Comparison of ENCODE assay signal across 8 cellular contexts in genomic region chr22:25085930-25086901, GRCh38.
DNase-seq lines count a peak whose midpoint lies in the region; ATAC-seq and TF ChIP-seq lines count a peak whose summit lies in the region.

No MANE protein-coding gene starts in this region.

- H3K27me3 Mint-ChIP-seq in activated naive CD4-positive, alpha-beta T cell treated with anti-CD3 and anti-CD28 coated beads for 36 hours (ENCODE audit: low read depth), result no peaks in the 10 kb centered on the region
- no peaks in the 10 kb centered on the region for H3K27me3 Mint-ChIP-seq in chondrocyte (ENCODE audit: low read depth)
- no peaks in the 10 kb centered on the region for H3K27me3 Mint-ChIP-seq in stimulated activated memory B cell treated with anti-CD40 and anti-IgM and Interleukin-4, amounts not matched to agents 10 μg/mL and 1 μg/mL and 100 μg/mL, for 72 hours

- CTCF ChIA-PET in activated naive CD4-positive, alpha-beta T cell treated with anti-CD3 and anti-CD28 coated beads for 36 hours (lab: Charles Lee), result interaction anchor here (0.8 to 2.0 kb wide), 5 partner anchors 10 to 85 kb away, joined by 3 to 10 read pairs (median 3); no protein-coding TSS in a partner anchor

- no peaks in the 10 kb centered on the region for H3K9me3 Mint-ChIP-seq in activated naive CD4-positive, alpha-beta T cell treated with anti-CD3 and anti-CD28 coated beads for 36 hours
- no peaks in the 10 kb centered on the region for H3K9me3 Mint-ChIP-seq in chondrocyte (ENCODE audit: low read depth)
- no peaks in the 10 kb centered on the region for H3K9me3 Mint-ChIP-seq in stimulated activated memory B cell treated with anti-CD40 and anti-IgM and Interleukin-4, amounts not matched to agents 10 μg/mL and 1 μg/mL and 100 μg/mL, for 72 hours

- TF ChIP-seq CTCF in chondrocyte (IDR thresholded peaks at IDR 0.05), result no peak

- no peak overlapping the region for H3K4me3 Mint-ChIP-seq in activated naive CD4-positive, alpha-beta T cell treated with anti-CD3 and anti-CD28 coated beads for 36 hours
- H3K4me3 Mint-ChIP-seq in chondrocyte (ENCODE audit: unreplicated experiment), result no peak overlapping the region
- H3K4me3 Mint-ChIP-seq in stimulated activated memory B cell treated with anti-CD40 and anti-IgM and Interleukin-4, amounts not matched to agents 10 μg/mL and 1 μg/mL and 100 μg/mL, for 72 hours, result no peak overlapping the region

- peaks cover 45% of the 10 kb centered on the region for H3K4me1 Mint-ChIP-seq in activated naive CD4-positive, alpha-beta T cell treated with anti-CD3 and anti-CD28 coated beads for 36 hours (ENCODE audit: low read depth)
- H3K4me1 Mint-ChIP-seq in chondrocyte (ENCODE audit: low read depth), result peaks cover 31% of the 10 kb centered on the region
- H3K4me1 Mint-ChIP-seq in stimulated activated memory B cell treated with anti-CD40 and anti-IgM and Interleukin-4, amounts not matched to agents 10 μg/mL and 1 μg/mL and 100 μg/mL, for 72 hours, result peaks cover 10% of the 10 kb centered on the region

- DNase-seq in activated naive CD4-positive, alpha-beta T cell treated with anti-CD3 and anti-CD28 coated beads for 36 hours, result peak; percentile 63
- no peak for DNase-seq in activated naive CD4-positive, alpha-beta T cell treated with Interleukin-2 at 50 U/mL for 16 hours
- DNase-seq in chondrocyte (ENCODE audit: low spot score) (no peak), NOMO-1 treated with dmso at 0.1 percent for 144 hours (lab: John Stamatoyannopoulos, UW; ENCODE audit: unreplicated experiment) (no peak)
- no peak for DNase-seq in activated CD8-positive, alpha-beta memory T cell treated with anti-CD3 and anti-CD28 coated beads, Interleukin-2, amount 50 U/mL, for 48 hours
- no peak for DNase-seq in effector CD8-positive, alpha-beta T cell (lab: John Stamatoyannopoulos, UW)

- no peaks in the 10 kb centered on the region for H3K36me3 Mint-ChIP-seq in activated naive CD4-positive, alpha-beta T cell treated with anti-CD3 and anti-CD28 coated beads for 36 hours (ENCODE audit: low read depth)
- peaks cover 2% of the 10 kb centered on the region for H3K36me3 Mint-ChIP-seq in chondrocyte (ENCODE audit: low read depth)
- no peaks in the 10 kb centered on the region for H3K36me3 Mint-ChIP-seq in stimulated activated memory B cell treated with anti-CD40 and anti-IgM and Interleukin-4, amounts not matched to agents 10 μg/mL and 1 μg/mL and 100 μg/mL, for 72 hours

- ATAC-seq in HG03280 (IDR thresholded peaks at IDR 0.05; ENCODE audit: unreplicated experiment), result peak; percentile 79
- peak; percentile 85 for ATAC-seq in stimulated activated memory B cell treated with anti-CD40 and anti-IgM and Interleukin-4, amounts not matched to agents 10 μg/mL and 1 μg/mL and 100 μg/mL, for 72 hours

- intact Hi-C loops in activated naive CD4-positive, alpha-beta T cell treated with anti-CD3 and anti-CD28 coated beads for 36 hours (cut with micrococcal nuclease), result loop anchor here (1.0 kb wide), 3 partner anchors 10 to 26 kb away; no protein-coding TSS in a partner anchor

- H3K27ac Mint-ChIP-seq in activated naive CD4-positive, alpha-beta T cell treated with anti-CD3 and anti-CD28 coated beads for 36 hours, result peak overlapping the region; percentile 75
- peak overlapping the region; percentile 79 for H3K27ac Mint-ChIP-seq in chondrocyte (ENCODE audit: unreplicated experiment)
- peak overlapping the region; percentile 42 for H3K27ac Mint-ChIP-seq in stimulated activated memory B cell treated with anti-CD40 and anti-IgM and Interleukin-4, amounts not matched to agents 10 μg/mL and 1 μg/mL and 100 μg/mL, for 72 hours
